8 cellular contexts compared by ENCODE assay signal in the genomic region with DNA sequence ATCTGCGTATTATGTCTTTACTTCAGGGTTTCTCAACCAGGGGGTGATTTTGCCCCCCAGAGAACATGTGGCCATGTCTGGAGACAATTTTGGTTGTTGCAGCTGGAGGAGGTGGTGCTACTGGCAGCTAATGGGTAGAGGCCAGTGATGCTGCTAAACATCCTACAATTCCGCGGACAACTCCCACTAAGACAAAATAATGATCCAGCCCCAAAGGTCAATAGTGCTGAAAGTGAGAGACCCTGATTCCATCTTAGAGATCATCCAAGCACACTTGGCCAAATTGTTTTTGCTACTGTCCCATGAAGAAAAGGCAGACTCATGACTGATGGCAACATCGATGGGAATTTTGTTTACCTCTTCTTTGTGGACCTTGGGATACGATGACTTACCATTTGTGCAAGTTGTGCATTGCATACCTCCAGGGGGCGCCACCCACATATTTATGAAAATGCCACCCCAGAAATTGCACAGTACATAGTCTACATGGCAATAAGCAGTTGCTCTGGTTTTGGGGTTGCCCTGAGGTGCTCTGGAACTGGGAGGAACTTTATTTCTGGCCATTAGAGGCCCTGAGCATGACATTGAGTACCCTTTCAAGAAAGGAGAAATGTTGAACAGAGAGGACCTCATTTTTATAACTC.
DNase-seq lines count a peak whose midpoint lies in the region; ATAC-seq and TF ChIP-seq lines count a peak whose summit lies in the region.
"Not testable (repeated sequence)": the region's sequence is repeated elsewhere in the genome, so short reads cannot be mapped to it uniquely, and the experiment has no call there.

No MANE protein-coding gene starts in this region.

- not testable (repeated sequence) for H3K9me3 ChIP-seq in HCT116 (ENCODE audit: control insufficient read depth in 1 of 2, insufficient read depth in 1 of 2, low read depth in 1 of 2, low read length in 2 of 2); OCI-LY7 (ENCODE audit: low read length)

- BruUV-seq in HCT116 (replicated peaks; lab: Mats Ljungman, UMichigan); OCI-LY7 (replicated peaks; lab: Mats Ljungman, UMichigan): not testable (repeated sequence)

- H3K4me3 ChIP-seq in AG10803 (ENCODE audit: low read length); HCT116 (replicated peaks in 1 of 2; ENCODE audit: low read depth in 1 of 2, low read length in 2 of 2); OCI-LY7 (ENCODE audit: low read depth, low read length, poor library complexity, severe bottlenecking); epithelial cell of proximal tubule (ENCODE audit: low read depth, low read length): not testable (repeated sequence)

- peak; percentile 6 for DNase-seq in AG10803 (ENCODE audit: low read depth)
- not testable (repeated sequence) for DNase-seq in HCT116 (ENCODE audit: low read depth, low spot score); epithelial cell of proximal tubule (ENCODE audit: low read depth)
- DNase-seq in OCI-LY7 (ENCODE audit: low spot score), result peak; percentile 9
- peak; percentile 85 for DNase-seq in activated CD4-positive, alpha-beta T cell treated with anti-CD3 and anti-CD28 coated beads, Interleukin-2, amount 10 ng/mL, durations not matched to agents 24 days and 14 days
- peak; percentile 9 for DNase-seq in activated gamma-delta T cell treated with anti-CD3 and anti-CD28 coated beads, Interleukin-2, amount 50 U/mL, for 16 hours (ENCODE audit: low read depth)
- DNase-seq in nephron progenitor cell, result peak; percentile 36
- peak; percentile 18 to 44 (median 40) for DNase-seq in stimulated activated CD4-positive, alpha-beta T cell treated with anti-CD3 and anti-CD28 coated beads, TNF-alpha, amount 100 ng/mL, for 4 hours (ENCODE audit: low read depth in 3 of 3)

- H3K27me3 ChIP-seq in HCT116 (ENCODE audit: insufficient read depth, low read length), result not testable (repeated sequence)

- peak; percentile 48; the same call in 1 of the 2 replicates for TF ChIP-seq RAD21 in HCT116 (IDR thresholded peaks at IDR 0.05; ENCODE audit: low read depth)

- H3K4me2 ChIP-seq in HCT116 (ENCODE audit: low read length); OCI-LY7 (ENCODE audit: low read length): not testable (repeated sequence)

- TF ChIP-seq POLR2A in HCT116 (IDR thresholded peaks at IDR 0.05; ENCODE audit: borderline replicate concordance, extremely low read depth, insufficient read depth, insufficient read length), result not testable (repeated sequence)

- not testable (repeated sequence) for H3K27ac ChIP-seq in HCT116 (ENCODE audit: low read depth, low read length); OCI-LY7 (ENCODE audit: low read depth, low read length, poor library complexity, severe bottlenecking)

- TF ChIP-seq CTCF in AG10803 (conservative IDR thresholded peaks at IDR 0.05; ENCODE audit: low read length) (peak; percentile 2; the same call in 1 of the 2 replicates), HCT116 (IDR thresholded peaks at IDR 0.05 in 2 of 3, conservative IDR thresholded peaks at IDR 0.05 in 1 of 3; ENCODE audit: borderline replicate concordance in 1 of 3, insufficient read depth in 1 of 3, low read depth in 2 of 3, low read length in 2 of 3) (peak in 2 of 3 experiments; percentile 19 to 33; a peak in 2 of 6 replicates), OCI-LY7 (conservative IDR thresholded peaks at IDR 0.05; ENCODE audit: low read length) (peak; percentile 34; the same call in 1 of the 2 replicates), epithelial cell of proximal tubule (conservative IDR thresholded peaks at IDR 0.05; ENCODE audit: low read depth, low read length) (peak; percentile 21), nephron progenitor cell (IDR thresholded peaks at IDR 0.05) (peak; percentile 29)

- POLR2A ChIA-PET in HCT116 (lab: Charles Lee); OCI-LY7 (lab: Charles Lee): not testable (repeated sequence)

- H3K9me3 Mint-ChIP-seq in activated CD4-positive, alpha-beta T cell treated with anti-CD3 and anti-CD28 coated beads, Interleukin-2, amount 10 ng/mL, durations not matched to agents 24 days and 14 days, result not testable (repeated sequence)
- H3K9me3 Mint-ChIP-seq in nephron progenitor cell, result peaks cover 21% of the 10 kb centered on the region

- not testable (repeated sequence) for H3K4me1 Mint-ChIP-seq in activated CD4-positive, alpha-beta T cell treated with anti-CD3 and anti-CD28 coated beads, Interleukin-2, amount 10 ng/mL, durations not matched to agents 24 days and 14 days; nephron progenitor cell

- H3K36me3 ChIP-seq in HCT116 (ENCODE audit: control insufficient read depth in 1 of 2, insufficient read depth in 2 of 2, low read length in 2 of 2); OCI-LY7 (ENCODE audit: insufficient read depth, low read length): not testable (repeated sequence)

- not testable (repeated sequence) for H3K4me1 ChIP-seq in HCT116 (ENCODE audit: control insufficient read depth in 1 of 2, insufficient read depth in 2 of 2, low read length in 2 of 2); OCI-LY7 (ENCODE audit: insufficient read depth, low read length, poor library complexity, severe bottlenecking)

- H3K27me3 Mint-ChIP-seq in activated CD4-positive, alpha-beta T cell treated with anti-CD3 and anti-CD28 coated beads, Interleukin-2, amount 10 ng/mL, durations not matched to agents 24 days and 14 days, result peaks cover 20% of the 10 kb centered on the region
- peaks cover 17% of the 10 kb centered on the region for H3K27me3 Mint-ChIP-seq in nephron progenitor cell (ENCODE audit: low read depth, poor library complexity)

- H3K4me3 Mint-ChIP-seq in activated CD4-positive, alpha-beta T cell treated with anti-CD3 and anti-CD28 coated beads, Interleukin-2, amount 10 ng/mL, durations not matched to agents 24 days and 14 days; nephron progenitor cell: not testable (repeated sequence)

- CTCF ChIA-PET in HCT116 (lab: Charles Lee); OCI-LY7 (lab: Charles Lee; ENCODE audit: unreplicated experiment): not testable (repeated sequence)

- ATAC-seq in HCT116, result not testable (repeated sequence)

- not testable (repeated sequence) for H2AFZ ChIP-seq in HCT116 (ENCODE audit: low read depth, low read length, poor library complexity, severe bottlenecking); OCI-LY7 (ENCODE audit: low read length)

- H3K36me3 Mint-ChIP-seq in activated CD4-positive, alpha-beta T cell treated with anti-CD3 and anti-CD28 coated beads, Interleukin-2, amount 10 ng/mL, durations not matched to agents 24 days and 14 days (ENCODE audit: low read depth); nephron progenitor cell (ENCODE audit: low read depth): not testable (repeated sequence)

- not testable (repeated sequence) for H3K9me2 ChIP-seq in HCT116 (ENCODE audit: insufficient read depth); OCI-LY7 (ENCODE audit: insufficient read depth, low read length)

- H4K20me1 ChIP-seq in HCT116 (ENCODE audit: insufficient read depth); OCI-LY7 (ENCODE audit: insufficient read depth, low read length): not testable (repeated sequence)

- H3K79me2 ChIP-seq in HCT116 (ENCODE audit: insufficient read depth, low read length); OCI-LY7 (ENCODE audit: insufficient read depth, low read depth, low read length): not testable (repeated sequence)

- not testable (repeated sequence) for H3K27ac Mint-ChIP-seq in activated CD4-positive, alpha-beta T cell treated with anti-CD3 and anti-CD28 coated beads, Interleukin-2, amount 10 ng/mL, durations not matched to agents 24 days and 14 days; nephron progenitor cell

- not testable (repeated sequence) for H3K9ac ChIP-seq in HCT116 (ENCODE audit: low read length)

- RAD21 ChIA-PET in HCT116 (lab: Charles Lee; ENCODE audit: low non-redundant PET in 1 of 2, low total read pairs in 2 of 2, uncharacterized antibody in 2 of 2, unreplicated experiment in 2 of 2), result not testable (repeated sequence)

- intact Hi-C loops in HCT116 (cut with micrococcal nuclease), result loop anchor here (10.0 kb wide), 1 partner anchor 135 kb away; no protein-coding TSS in a partner anchor
- intact Hi-C loops in OCI-LY7 (cut with micrococcal nuclease; ENCODE audit: unreplicated experiment); activated CD4-positive, alpha-beta T cell treated with anti-CD3 and anti-CD28 coated beads, Interleukin-2, amount 10 ng/mL, durations not matched to agents 24 days and 14 days (cut with micrococcal nuclease): not testable (repeated sequence)
